In genomic region chr1:43171876-43172531, GRCh38 we compare ENCODE assay signal across 8 cellular contexts. TPM values are rescaled to one million over a fixed set of nuclear protein-coding genes. Genes with fewer than 3 reads are reported as not detected.
DNase-seq lines count a peak whose midpoint lies in the region; ATAC-seq lines count a peak whose summit lies in the region.

Gene CFAP57, plus strand, starts transcription at chr1:43172330. Its CDS starts 424 bp downstream, at chr1:43172754.
Gene EBNA1BP2, minus strand, starts transcription at chr1:43172290. Its CDS starts 172 bp downstream, at chr1:43172118.

- H3K9ac ChIP-seq in endocrine pancreas (ENCODE audit: control insufficient read depth, insufficient read depth, low read length) (peak within 1 kb of the TSS; percentile 95), mesendoderm (ENCODE audit: low read length) (peak within 1 kb of the TSS; percentile 91)

- no peak within 1 kb of the TSS for H4K5ac ChIP-seq in mesendoderm (ENCODE audit: low read length)

- H3K79me1 ChIP-seq in mesendoderm (ENCODE audit: low read length) = peaks cover 16% of the 10 kb centered on the region

- H3K56ac ChIP-seq in mesendoderm (ENCODE audit: low read length) = peak within 1 kb of the TSS; percentile 96

- peak; percentile 67 for ATAC-seq in GM21367 (IDR thresholded peaks at IDR 0.05; ENCODE audit: unreplicated experiment)

- H2BK15ac ChIP-seq in mesendoderm (replicated peaks; ENCODE audit: low read depth) = no peak within 1 kb of the TSS

- WGBS in mesendoderm (ENCODE audit: extremely low coverage, insufficient coverage, low lambda C conversion rate) = no CpG with 5 or more reads among the region's 45 CpGs

- no peak within 1 kb of the TSS for H2AK5ac ChIP-seq in mesendoderm (ENCODE audit: low read length)

- H3K4me2 ChIP-seq in mesendoderm (ENCODE audit: low read length) = peak within 1 kb of the TSS; percentile 99

- no peaks in the 10 kb centered on the region for H3K27me3 ChIP-seq in endocrine pancreas (ENCODE audit: control insufficient read depth, insufficient read depth, low read length)
- H3K27me3 ChIP-seq in mesendoderm (ENCODE audit: insufficient read depth, low read length, poor library complexity) = no peaks in the 10 kb centered on the region

- H3K4me1 ChIP-seq in endocrine pancreas (ENCODE audit: control insufficient read depth, insufficient read depth, low read length) = peaks cover 8% of the 10 kb centered on the region
- H3K4me1 ChIP-seq in mesendoderm (ENCODE audit: control insufficient read depth, low read depth, low read length) = peaks cover under 1% of the 10 kb centered on the region

- peak within 1 kb of the TSS; percentile 63 for H3K4me3 ChIP-seq in endocrine pancreas (ENCODE audit: control insufficient read depth, insufficient read depth, low read length)
- H3K4me3 ChIP-seq in mesendoderm (ENCODE audit: low read length) = peak within 1 kb of the TSS; percentile 98

- H3K9me3 ChIP-seq in endocrine pancreas (ENCODE audit: control insufficient read depth, low read length) = no peaks in the 10 kb centered on the region

- no peak within 1 kb of the TSS for H3K27ac ChIP-seq in mesendoderm (ENCODE audit: low read depth, low read length)

- H3K23ac ChIP-seq in mesendoderm (ENCODE audit: low read length) = no peak within 1 kb of the TSS

- no peak within 1 kb of the TSS for H3K18ac ChIP-seq in mesendoderm (ENCODE audit: low read length)

- no peak within 1 kb of the TSS for H2BK120ac ChIP-seq in mesendoderm (ENCODE audit: low read depth, low read length)

- H2BK5ac ChIP-seq in mesendoderm (ENCODE audit: low read length) = no peak within 1 kb of the TSS

- H4K8ac ChIP-seq in mesendoderm (ENCODE audit: low read depth, low read length) = no peak within 1 kb of the TSS

- DNase-seq in COR-L47 (lab: John Stamatoyannopoulos, UW) (peak; percentile 92), HT-29 (ENCODE audit: low spot score) (peak; percentile 97), NK-92 (lab: John Stamatoyannopoulos, UW; ENCODE audit: unreplicated experiment) (peak; percentile 30), mesendoderm (peak; percentile 98)
- DNase-seq in activated CD8-positive, alpha-beta memory T cell treated with anti-CD3 and anti-CD28 coated beads for 24 hours = peak; percentile 97
- peak; percentile 73 for DNase-seq in stimulated activated CD8-positive, alpha-beta memory T cell treated with anti-CD3 and anti-CD28 coated beads, Interleukin-12 subunit alpha, Interleukin-12 subunit beta, amount 100 ng/mL, for 24 hours (ENCODE audit: extremely low read depth)

- H3K36me3 ChIP-seq in endocrine pancreas (ENCODE audit: control insufficient read depth, insufficient read depth, low read length) = no peaks in the 10 kb centered on the region
- peaks cover 3% of the 10 kb centered on the region for H3K36me3 ChIP-seq in mesendoderm (ENCODE audit: control insufficient read depth, insufficient read depth, low read length)

- H3K79me2 ChIP-seq in mesendoderm (ENCODE audit: control insufficient read depth, insufficient read depth, low read length) = peaks cover 19% of the 10 kb centered on the region

- no peak within 1 kb of the TSS for H3K4ac ChIP-seq in mesendoderm (ENCODE audit: low read depth, low read length)

RNA-seq across cellular contexts. Expression of gene CFAP57, which starts in this region (rescaled TPM):
- total RNA-seq in HT-29 (2014; rRNA removed; shearing (Covaris generic)) = 0.38 and 0.99 TPM in 2 replicates
- 0.22 TPM for polyA plus RNA-seq in mesendoderm (2013, experiment 1 of 2)
- 0.15 TPM for polyA plus RNA-seq in mesendoderm (2013, experiment 2 of 2)

RNA-seq across cellular contexts. Expression of gene EBNA1BP2, which starts in this region (rescaled TPM):
- total RNA-seq in HT-29 (2014; rRNA removed; shearing (Covaris generic)) = 112 and 134 TPM in 2 replicates
- 185 TPM for polyA plus RNA-seq in mesendoderm (2013, experiment 1 of 2)
- polyA plus RNA-seq in mesendoderm (2013, experiment 2 of 2) = 187 TPM

Comparison
In these comparisons a context has a peak if more than half of its experiments do, and no peak if none do; other contexts are left out.
1. DNase-seq: peak in every context shown above with its lines; median percentile 98 in mesendoderm; 97 in HT-29; 97 in activated CD8-positive, alpha-beta memory T cell treated with anti-CD3 and anti-CD28 coated beads for 24 hours; 92 in COR-L47; 73 in stimulated activated CD8-positive, alpha-beta memory T cell treated with anti-CD3 and anti-CD28 coated beads, Interleukin-12 subunit alpha, Interleukin-12 subunit beta, amount 100 ng/mL, for 24 hours; 30 in NK-92.